In the genomic region with DNA sequence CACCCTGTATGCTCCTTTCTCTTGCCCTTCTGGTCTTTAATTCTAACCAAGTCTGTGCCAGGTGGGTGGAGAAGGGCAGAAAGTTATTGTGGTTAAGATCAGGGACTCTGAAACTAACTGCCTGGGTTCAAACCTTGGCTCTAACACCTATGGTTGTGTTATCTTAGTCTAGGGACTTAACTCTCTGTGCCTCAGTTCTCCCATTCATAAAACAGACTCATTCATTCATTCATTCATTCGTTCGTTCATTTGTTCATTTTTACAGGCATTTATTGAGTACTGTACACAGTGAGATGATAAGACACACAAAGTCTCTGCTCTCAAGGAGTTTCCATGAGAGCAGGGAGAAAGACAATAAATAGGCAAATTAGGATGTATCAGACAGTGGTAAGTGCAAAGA, we compare ENCODE assay signal across 31 cellular contexts. TPM values are rescaled to one million over a fixed set of nuclear protein-coding genes. Genes with fewer than 3 reads are reported as not detected.
"Had no signal": no experiment of that assay in that cellular context is flagged by ENCODE, and none has a peak within 500 bp of the region (broad histone marks: within the 10 kb centered on the region; RNA-seq: fewer than 3 reads in every experiment).

No MANE protein-coding gene starts in this region.

- H3K27me3 ChIP-seq: colonic mucosa, gastrocnemius medialis had no signal

- FAIRE-seq: endometrium, islet of Langerhans, keratinocyte had no signal

- H3K4me3 ChIP-seq: colonic mucosa, esophagus muscularis mucosa, gastrocnemius medialis, heart right ventricle, left lung, lower lobe of right lung, mucosa of descending colon had no signal

- H3K36me3 ChIP-seq: colonic mucosa, esophagus muscularis mucosa, gastrocnemius medialis, heart right ventricle, left lung, lower lobe of right lung had no signal

- H3K27ac Mint-ChIP-seq: dendritic cell treated with granulocyte-macrophage colony-stimulating factor and Interleukin-4, amounts not matched to agents 40 ng/mL and 50 ng/mL, for 4 days; effector memory CD8-positive, alpha-beta T cell; endodermal cell; mesothelial cell of epicardium; naive B cell had no signal

- H3K4me1 Mint-ChIP-seq: mesothelial cell of epicardium, naive B cell had no signal

- H3K27ac ChIP-seq: colonic mucosa, epithelial cell of prostate, esophagus muscularis mucosa, gastrocnemius medialis, heart right ventricle, left lung, lower lobe of right lung had no signal

- H3K4me1 ChIP-seq: colonic mucosa, esophagus muscularis mucosa, gastrocnemius medialis, heart right ventricle, left lung, lower lobe of right lung had no signal

- H3K4me3 Mint-ChIP-seq: dendritic cell treated with granulocyte-macrophage colony-stimulating factor and Interleukin-4, amounts not matched to agents 40 ng/mL and 50 ng/mL, for 4 days; effector memory CD8-positive, alpha-beta T cell; endodermal cell; mesothelial cell of epicardium; naive B cell had no signal

- H3K9me3 Mint-ChIP-seq: dendritic cell treated with granulocyte-macrophage colony-stimulating factor and Interleukin-4, amounts not matched to agents 40 ng/mL and 50 ng/mL, for 4 days; effector memory CD8-positive, alpha-beta T cell; endodermal cell had no signal

- H3K36me3 Mint-ChIP-seq: mesothelial cell of epicardium, naive B cell had no signal

- ATAC-seq: effector memory CD8-positive, alpha-beta T cell; gastrocnemius medialis; heart right ventricle; left cardiac atrium; left lung; left ventricle myocardium superior; lower lobe of right lung; mucosa of descending colon had no signal

- H3K9me3 ChIP-seq: colonic mucosa, esophagus muscularis mucosa, gastrocnemius medialis, heart right ventricle, left lung, lower lobe of right lung, mucosa of descending colon had no signal

- DNase-seq: colonic mucosa; cortex of kidney; effector CD8-positive, alpha-beta T cell; effector memory CD8-positive, alpha-beta T cell; endodermal cell; erythroblast; foreskin fibroblast; foreskin melanocyte; gastrocnemius medialis; glutamatergic neuron; head of caudate nucleus; heart right ventricle; hippocampal formation; left cardiac atrium; left lung; left ventricle myocardium superior; lower lobe of right lung; mesenchymal stem cell; mucosa of descending colon; naive B cell had no signal

RNA-seq across cellular contexts. Expression of a gene that starts 30.1 kb away (rescaled TPM):
- total RNA-seq: colonic mucosa, esophagus muscularis mucosa, gastrocnemius medialis, glomerular endothelial cell, heart right ventricle, kidney epithelial cell, left cardiac atrium, left ventricle myocardium superior, mesenteric fat pad, mesothelial cell of epicardium, mucosa of descending colon, myocyte had no signal
- polyA plus RNA-seq: heart right ventricle, keratinocyte had no signal
